Comparison of ENCODE assay signal across 2 cellular contexts in genomic region chr7:129210989-129211312, GRCh38.
TF ChIP-seq lines count a peak whose summit lies in the region.

No MANE protein-coding gene starts in this region.

TF ChIP-seq in HepG2, 621 proteins besides CTCF, POLR2A, EP300 and RAD21:
- TF ChIP-seq GABPB1 (CRISPR knock-in tag; IDR thresholded peaks at IDR 0.05), result 0 out of 2 replicates have a peak, but pooled peaks have one; percentile 0
- TF ChIP-seq ZNF512 (CRISPR knock-in tag; IDR thresholded peaks at IDR 0.05), result no peak
TF ChIP-seq in HepG2: peak in this region for 1.

TF ChIP-seq in GM12878, 131 proteins besides CTCF, POLR2A, EP300 and RAD21:
- TF ChIP-seq ZBTB33 (IDR thresholded peaks at IDR 0.05) (no peak), NR2C1 (IDR thresholded peaks at IDR 0.05) (no peak), SP1 (IDR thresholded peaks at IDR 0.05; ENCODE audit: low read depth, low read length) (no peak), STAT1 (conservative IDR thresholded peaks at IDR 0.05) (no peak), JUND (IDR thresholded peaks at IDR 0.05; ENCODE audit: low read depth, low read length) (no peak), LARP7 (IDR thresholded peaks at IDR 0.05) (no peak), MXI1 (IDR thresholded peaks at IDR 0.05; ENCODE audit: low read depth, low read length) (no peak), IKZF1 (conservative IDR thresholded peaks at IDR 0.05) (0 out of 2 replicates have a peak, but pooled peaks have one; percentile 1)
